ENCODE assay signal across 8 cellular contexts in the genomic region with DNA sequence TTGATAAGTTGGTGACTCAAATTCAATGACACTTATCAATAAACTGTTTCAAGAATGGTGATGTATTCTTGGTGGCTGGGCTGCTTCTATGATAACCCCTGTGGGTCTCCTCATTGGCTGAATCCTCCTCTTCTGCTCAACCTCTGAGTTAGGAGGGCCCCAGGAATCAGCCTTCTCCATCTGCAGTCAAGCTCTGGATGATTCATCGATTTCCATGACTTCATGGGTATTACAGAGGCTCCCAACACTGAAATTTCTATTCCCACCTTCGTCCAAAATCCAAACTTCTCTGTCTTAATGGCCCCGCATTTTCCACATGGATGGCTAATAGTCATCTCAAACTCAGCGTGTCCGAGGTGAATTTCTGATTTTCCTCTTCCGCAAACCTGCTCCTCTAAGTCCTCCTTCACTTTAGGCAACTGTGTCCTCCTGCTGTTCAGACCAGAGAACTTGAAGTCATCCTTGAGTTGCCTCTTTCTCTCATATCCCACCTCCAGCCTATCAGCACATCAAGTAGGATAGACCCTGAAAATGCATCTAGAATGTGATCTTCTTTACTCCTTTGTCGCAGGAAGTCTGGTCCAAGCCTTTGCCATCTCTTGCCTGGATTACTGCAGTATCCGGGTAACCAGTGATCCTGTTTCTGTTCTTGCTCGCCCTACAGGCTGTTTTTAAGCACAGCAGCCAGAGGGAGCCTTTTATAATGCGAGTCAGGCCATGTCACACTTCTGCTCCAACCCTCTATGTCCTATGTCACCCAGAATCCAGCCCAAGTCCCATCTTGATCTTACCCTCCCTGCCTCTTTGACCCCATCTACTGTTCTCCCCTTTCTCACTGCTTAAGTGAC. TPM values are rescaled to one million over a fixed set of nuclear protein-coding genes. Genes with fewer than 3 reads are reported as not detected.
DNase-seq lines count a peak whose midpoint lies in the region; ATAC-seq and TF ChIP-seq lines count a peak whose summit lies in the region.

No MANE protein-coding gene starts in this region.

- H2AFZ ChIP-seq in IMR-90 (replicated peaks; ENCODE audit: low read length, poor library complexity), result peak overlapping the region; percentile 37

- H3K4ac ChIP-seq in IMR-90 (ENCODE audit: low read depth, low read length), result no peak overlapping the region
- no peak overlapping the region for H3K4ac ChIP-seq in mesendoderm (ENCODE audit: low read depth, low read length)

- TF ChIP-seq POLR2A in IMR-90 (IDR thresholded peaks at IDR 0.05; ENCODE audit: low read depth, low read length), result no peak

- WGBS in IMR-90 (ENCODE audit: extremely low coverage in 2 of 2, insufficient read length in 1 of 2), 2 experiments, result 67% methylated on average over 8 of the region's 10 CpGs; no CpG with 5 or more reads in 1 of the 2 experiments
- no CpG with 5 or more reads among the region's 10 CpGs for WGBS in mesendoderm (ENCODE audit: extremely low coverage, insufficient coverage, low lambda C conversion rate)

- intact Hi-C loops in IMR-90 (cut with micrococcal nuclease), result no loop called here

- H3K9me3 Mint-ChIP-seq in activated naive CD8-positive, alpha-beta T cell treated with anti-CD3 and anti-CD28 coated beads for 36 hours, result peaks cover 5% of the 10 kb centered on the region

- H3K4me3 Mint-ChIP-seq in activated naive CD8-positive, alpha-beta T cell treated with anti-CD3 and anti-CD28 coated beads for 36 hours, result no peak overlapping the region

- H3K36me3 ChIP-seq in IMR-90 (ENCODE audit: control insufficient read depth, insufficient read depth, low read length), result no peaks in the 10 kb centered on the region
- H3K36me3 ChIP-seq in mesendoderm (ENCODE audit: control insufficient read depth, insufficient read depth, low read length), result no peaks in the 10 kb centered on the region

- no peak overlapping the region for H2BK15ac ChIP-seq in IMR-90 (ENCODE audit: low read depth, low read length)
- H2BK15ac ChIP-seq in mesendoderm (replicated peaks; ENCODE audit: low read depth), result no peak overlapping the region

- BruUV-seq in IMR-90 (replicated peaks; lab: Mats Ljungman, UMichigan), result no TSS peak

- H2BK5ac ChIP-seq in IMR-90 (ENCODE audit: low read depth, low read length, poor library complexity, severe bottlenecking) (no peak overlapping the region), mesendoderm (ENCODE audit: low read length) (no peak overlapping the region)

- no peaks in the 10 kb centered on the region for H3K27me3 Mint-ChIP-seq in activated naive CD8-positive, alpha-beta T cell treated with anti-CD3 and anti-CD28 coated beads for 36 hours

- H4K5ac ChIP-seq in IMR-90 (ENCODE audit: low read depth, low read length) (no peak overlapping the region), mesendoderm (ENCODE audit: low read length) (no peak overlapping the region)

- H3K27me3 ChIP-seq in IMR-90 (ENCODE audit: control insufficient read depth, insufficient read depth, low read length), result no peaks in the 10 kb centered on the region
- no peaks in the 10 kb centered on the region for H3K27me3 ChIP-seq in mesendoderm (ENCODE audit: insufficient read depth, low read length, poor library complexity)

- DNase-seq in AG08396 (ENCODE audit: low spot score), result peak; percentile 26
- DNase-seq in GM12864 (ENCODE audit: low read depth), result no peak
- no peak for DNase-seq in IMR-90
- DNase-seq in activated naive CD8-positive, alpha-beta T cell treated with anti-CD3 and anti-CD28 coated beads for 36 hours, result peak; percentile 49
- DNase-seq in mesendoderm, result peak; percentile 68
- no peak for DNase-seq in dedifferentiated amniotic fluid mesenchymal stem cell (ENCODE audit: extremely low spot score)
- DNase-seq in epidermal melanocyte (ENCODE audit: insufficient read length, low spot score), result no peak

- H3K56ac ChIP-seq in IMR-90 (ENCODE audit: extremely low read depth, insufficient read depth, low read length) (no peak overlapping the region), mesendoderm (ENCODE audit: low read length) (no peak overlapping the region)

- no peaks in the 10 kb centered on the region for H3K79me1 ChIP-seq in IMR-90 (ENCODE audit: low read depth in 1 of 2, low read length in 2 of 2)
- no peaks in the 10 kb centered on the region for H3K79me1 ChIP-seq in mesendoderm (ENCODE audit: low read length)

- POLR2A ChIA-PET in IMR-90 (lab: Charles Lee; ENCODE audit: unreplicated experiment), result no interaction called here

- H4K8ac ChIP-seq in IMR-90 (ENCODE audit: low read depth in 2 of 2, low read length in 2 of 2), result no peak overlapping the region
- no peak overlapping the region for H4K8ac ChIP-seq in mesendoderm (ENCODE audit: low read depth, low read length)

- TF ChIP-seq RAD21 in IMR-90 (IDR thresholded peaks at IDR 0.05; ENCODE audit: low read length), result no peak

- no peak overlapping the region for H3K27ac ChIP-seq in IMR-90 (ENCODE audit: insufficient read depth, low read length)
- no peak overlapping the region for H3K27ac ChIP-seq in mesendoderm (ENCODE audit: low read depth, low read length)

- no peak overlapping the region for H2AK5ac ChIP-seq in IMR-90 (ENCODE audit: low read depth, low read length)
- no peak overlapping the region for H2AK5ac ChIP-seq in mesendoderm (ENCODE audit: low read length)

- H4K91ac ChIP-seq in IMR-90 (ENCODE audit: insufficient read depth, low read depth, low read length), result no peak overlapping the region

- H3K9me1 ChIP-seq in IMR-90 (ENCODE audit: insufficient read depth, low read length), result no peaks in the 10 kb centered on the region

- H3K27ac Mint-ChIP-seq in activated naive CD8-positive, alpha-beta T cell treated with anti-CD3 and anti-CD28 coated beads for 36 hours, result no peak overlapping the region

- TF ChIP-seq CTCF in GM12864 (IDR thresholded peaks at IDR 0.05; ENCODE audit: low read depth, low read length, missing control alignments), result peak; percentile 31
- 0 out of 2 replicates have a peak, but pooled peaks have one; percentile 17 for TF ChIP-seq CTCF in IMR-90 (conservative IDR thresholded peaks at IDR 0.05; ENCODE audit: low read depth, low read length)

- CTCF ChIA-PET in IMR-90 (lab: Yijun Ruan, JAX), result no interaction called here

- no peak overlapping the region for H3K4me3 ChIP-seq in GM12864 (ENCODE audit: low read depth, low read length)
- no peak overlapping the region for H3K4me3 ChIP-seq in IMR-90 (ENCODE audit: insufficient read depth, low read depth, low read length)
- H3K4me3 ChIP-seq in mesendoderm (ENCODE audit: low read length), result no peak overlapping the region

- H3K9me3 ChIP-seq in IMR-90 (ENCODE audit: control insufficient read depth, insufficient read depth, low read length), result no peaks in the 10 kb centered on the region

- no peak overlapping the region for H2AK9ac ChIP-seq in IMR-90 (replicated peaks; ENCODE audit: low read depth, low read length, poor library complexity)

- H3K4me1 ChIP-seq in IMR-90 (ENCODE audit: control insufficient read depth, insufficient read depth, low read length) (peaks cover 3% of the 10 kb centered on the region), mesendoderm (ENCODE audit: control insufficient read depth, low read depth, low read length) (peaks cover 2% of the 10 kb centered on the region)

- dilution Hi-C loops in IMR-90 (cut with HindIII; ENCODE audit: low sequenced_read_pairs, unreplicated experiment), result no loop called here

- no peak overlapping the region for H3K14ac ChIP-seq in IMR-90 (replicated peaks; ENCODE audit: low read depth, low read length)

- no peaks in the 10 kb centered on the region for H4K20me1 ChIP-seq in IMR-90 (ENCODE audit: insufficient read depth, low read length)

- H3K9ac ChIP-seq in IMR-90 (ENCODE audit: low read depth, low read length) (no peak overlapping the region), mesendoderm (ENCODE audit: low read length) (no peak overlapping the region)

- in situ Hi-C loops in IMR-90 (cut with MboI; ENCODE audit: low sequenced_read_pairs), result no loop called here

- H3K4me2 ChIP-seq in IMR-90 (ENCODE audit: low read depth, low read length), result no peak overlapping the region
- no peak overlapping the region for H3K4me2 ChIP-seq in mesendoderm (ENCODE audit: low read length)

- no peak overlapping the region for H2BK20ac ChIP-seq in IMR-90 (ENCODE audit: low read depth, low read length)

- H2BK120ac ChIP-seq in IMR-90 (ENCODE audit: low read depth, low read length) (no peak overlapping the region), mesendoderm (ENCODE audit: low read depth, low read length) (no peak overlapping the region)

- ATAC-seq in IMR-90 (ENCODE audit: low read depth) (peak; percentile 49; the same call in 1 of the 2 replicates), GM19035 (IDR thresholded peaks at IDR 0.05; ENCODE audit: unreplicated experiment) (no peak)

- peaks cover 46% of the 10 kb centered on the region for H3K4me1 Mint-ChIP-seq in activated naive CD8-positive, alpha-beta T cell treated with anti-CD3 and anti-CD28 coated beads for 36 hours

- peaks cover 18% of the 10 kb centered on the region for H3K36me3 Mint-ChIP-seq in activated naive CD8-positive, alpha-beta T cell treated with anti-CD3 and anti-CD28 coated beads for 36 hours

- H3K18ac ChIP-seq in IMR-90 (ENCODE audit: low read depth, low read length), result no peak overlapping the region
- H3K18ac ChIP-seq in mesendoderm (ENCODE audit: low read length), result no peak overlapping the region

- H3K23ac ChIP-seq in IMR-90 (ENCODE audit: low read depth, low read length) (no peak overlapping the region), mesendoderm (ENCODE audit: low read length) (no peak overlapping the region)

- H3K79me2 ChIP-seq in mesendoderm (ENCODE audit: control insufficient read depth, insufficient read depth, low read length), result no peaks in the 10 kb centered on the region

TF ChIP-seq in IMR-90, 13 proteins besides CTCF, POLR2A, EP300 and RAD21:
- TF ChIP-seq, protein P1, sequence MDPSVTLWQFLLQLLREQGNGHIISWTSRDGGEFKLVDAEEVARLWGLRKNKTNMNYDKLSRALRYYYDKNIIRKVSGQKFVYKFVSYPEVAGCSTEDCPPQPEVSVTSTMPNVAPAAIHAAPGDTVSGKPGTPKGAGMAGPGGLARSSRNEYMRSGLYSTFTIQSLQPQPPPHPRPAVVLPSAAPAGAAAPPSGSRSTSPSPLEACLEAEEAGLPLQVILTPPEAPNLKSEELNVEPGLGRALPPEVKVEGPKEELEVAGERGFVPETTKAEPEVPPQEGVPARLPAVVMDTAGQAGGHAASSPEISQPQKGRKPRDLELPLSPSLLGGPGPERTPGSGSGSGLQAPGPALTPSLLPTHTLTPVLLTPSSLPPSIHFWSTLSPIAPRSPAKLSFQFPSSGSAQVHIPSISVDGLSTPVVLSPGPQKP (IDR thresholded peaks at IDR 0.05; ENCODE audit: borderline replicate concordance, low read depth, low read length), result no peak
- no peak for TF ChIP-seq SMC3 (IDR thresholded peaks at IDR 0.05; ENCODE audit: low read depth, low read length)
- TF ChIP-seq RCOR1 (IDR thresholded peaks at IDR 0.05; ENCODE audit: insufficient replicate concordance, low read length), result no peak
- TF ChIP-seq CHD1 (IDR thresholded peaks at IDR 0.05; ENCODE audit: low read depth, low read length), result no peak

RNA-seq across cellular contexts. Expression of a gene that starts 41.4 kb away (rescaled TPM):
- 56.9 and 71.7 TPM in 2 replicates for total RNA-seq in IMR-90 (2012; rRNA removed)
- polyA plus RNA-seq in IMR-90 (2012; rRNA removed), result 39.0 and 40.7 TPM in 2 replicates
- 12.9 and 32.4 TPM in 2 replicates for polyA plus RNA-seq in IMR-90 (2012; cell fraction: cytosol; rRNA removed)
- polyA plus RNA-seq in IMR-90 (2012; cell fraction: nucleus; rRNA removed; ENCODE audit: low replicate concordance), result 7.9 and 30.3 TPM in 2 replicates
- total RNA-seq in activated naive CD8-positive, alpha-beta T cell treated with anti-CD3 and anti-CD28 coated beads for 36 hours, result 100 to 1,000 TPM; 112 to 117 TPM
- under 0.01 TPM for polyA plus RNA-seq in mesendoderm (2013, experiment 1 of 2)
- polyA plus RNA-seq in mesendoderm (2013, experiment 2 of 2), result 0.04 TPM

Comparison
In these comparisons a context has a peak if more than half of its experiments do, and no peak if none do; other contexts are left out.
1. DNase-seq: peak in AG08396 (single experiment), activated naive CD8-positive, alpha-beta T cell treated with anti-CD3 and anti-CD28 coated beads for 36 hours (single experiment) and mesendoderm (single experiment); none in GM12864 (single experiment), IMR-90 (single experiment), dedifferentiated amniotic fluid mesenchymal stem cell (single experiment) and epidermal melanocyte (single experiment).